1 cellular context compared by ENCODE assay signal in genomic region chr4:109816894-109817293, GRCh38.
TF ChIP-seq lines count a peak whose summit lies in the region.

No MANE protein-coding gene starts in this region.

TF ChIP-seq in K562, 482 proteins besides CTCF, POLR2A, EP300 and RAD21:
- no peak for TF ChIP-seq STAT5B (CRISPR knock-in tag; IDR thresholded peaks at IDR 0.05)
- TF ChIP-seq ZNF124 (CRISPR knock-in tag; IDR thresholded peaks at IDR 0.05): no peak
- TF ChIP-seq MYNN (IDR thresholded peaks at IDR 0.05): no peak
- no peak for TF ChIP-seq MYNN (CRISPR knock-in tag; IDR thresholded peaks at IDR 0.05)
- TF ChIP-seq RBM34 (IDR thresholded peaks at IDR 0.05; ENCODE audit: borderline replicate concordance, insufficient read depth, low read length): no peak
